ENCODE assay signal across 7 cellular contexts in the genomic region with DNA sequence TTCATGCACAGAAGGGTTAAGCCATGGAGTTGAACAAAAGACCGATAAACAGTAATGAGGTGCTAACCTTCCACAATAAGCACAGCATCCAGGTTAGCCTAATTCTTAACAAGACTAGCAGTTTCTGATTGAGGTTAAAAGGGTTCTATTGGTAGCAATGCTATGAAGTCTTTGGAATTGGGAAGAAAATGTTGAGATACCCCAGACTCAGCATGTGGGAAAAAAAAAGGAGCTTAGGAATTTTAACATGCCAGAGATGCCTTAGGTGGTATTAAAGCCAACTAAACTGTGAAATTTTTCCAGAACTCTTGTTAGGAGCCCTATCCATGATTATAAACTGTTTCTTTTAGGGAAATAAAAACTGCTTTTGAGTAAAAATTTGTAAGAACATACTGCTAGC.
"Had no signal": no experiment of that assay in that cellular context is flagged by ENCODE, and none has a peak within 500 bp of the region (broad histone marks: within the 10 kb centered on the region; RNA-seq: fewer than 3 reads in every experiment).

No MANE protein-coding gene starts in this region.

- H3K9ac ChIP-seq: GM23248 had no signal

- H3K27ac ChIP-seq: GM23248 had no signal

- H3K4me3 ChIP-seq: GM23248, HAP-1, K562 had no signal

- H3K4me3 Mint-ChIP-seq: HFFc6 had no signal

- H3K27ac Mint-ChIP-seq: HFFc6 had no signal

- ATAC-seq: HCT116, K562 had no signal

- H3K4me1 ChIP-seq: HAP-1 had no signal

- DNase-seq: GM23248, HFFc6, IMR-90, KG1 had no signal

- H2AFZ ChIP-seq: GM23248 had no signal

- H3K9me3 ChIP-seq: HAP-1 had no signal

- H3K36me3 ChIP-seq: HAP-1 had no signal
